Comparison of ENCODE assay signal across 1 cellular context in genomic region chr12:100564090-100564489, GRCh38.
TF ChIP-seq lines count a peak whose summit lies in the region.

No MANE protein-coding gene starts in this region.

TF ChIP-seq in GM23338, 12 proteins besides CTCF, POLR2A, EP300 and RAD21:
- no peak for TF ChIP-seq CREB1 (CRISPR knock-in tag; IDR thresholded peaks at IDR 0.05; ENCODE audit: low read depth)
- no peak for TF ChIP-seq EZH2 (IDR thresholded peaks at IDR 0.05; ENCODE audit: low read depth, unreplicated experiment)
- no peak for TF ChIP-seq POLR2AphosphoS5 (IDR thresholded peaks at IDR 0.05; ENCODE audit: low read depth)
- no peak for TF ChIP-seq NANOG (IDR thresholded peaks at IDR 0.05; ENCODE audit: borderline replicate concordance)
- TF ChIP-seq EZH2phosphoT487 (IDR thresholded peaks at IDR 0.05; ENCODE audit: unreplicated experiment), result no peak
- TF ChIP-seq ZNF462 (CRISPR knock-in tag; IDR thresholded peaks at IDR 0.05), result no peak
- TF ChIP-seq JUNB (IDR thresholded peaks at IDR 0.05; ENCODE audit: unreplicated experiment), result no peak
- no peak for TF ChIP-seq ZNF114 (CRISPR knock-in tag; IDR thresholded peaks at IDR 0.05)
- no peak for TF ChIP-seq REST (IDR thresholded peaks at IDR 0.05; ENCODE audit: unreplicated experiment)
- no peak for TF ChIP-seq ZNF331 (CRISPR knock-in tag; IDR thresholded peaks at IDR 0.05; ENCODE audit: low read depth)
- no peak for TF ChIP-seq ETS1 (IDR thresholded peaks at IDR 0.05)
- TF ChIP-seq STAT1 (IDR thresholded peaks at IDR 0.05; ENCODE audit: unreplicated experiment), result no peak
